ENCODE assay signal across 9 cellular contexts in genomic region chr22:39526736-39527171, GRCh38. TPM values are rescaled to one million over a fixed set of nuclear protein-coding genes. Genes with fewer than 3 reads are reported as not detected.
A peak's percentile ranks its signal among the peaks of the same experiment; 100 is the strongest.
DNase-seq lines count a peak whose midpoint lies in the region; ATAC-seq and TF ChIP-seq lines count a peak whose summit lies in the region.
"Had no signal": no experiment of that assay in that cellular context is flagged by ENCODE, and none has a peak within 500 bp of the region (broad histone marks: within the 10 kb centered on the region; RNA-seq: fewer than 3 reads in every experiment).

No MANE protein-coding gene starts in this region.

- no TSS peak for BruUV-seq in Caco-2 (replicated peaks; lab: Mats Ljungman, UMichigan)

- 55 to 77% methylated on average over 2 to 4 of the region's 4 CpGs for WGBS in testis, 2 donors

- H3K27ac ChIP-seq in testis, result no peak overlapping the region

- H3K27me3 ChIP-seq in Caco-2 (replicated peaks; ENCODE audit: control insufficient read depth, insufficient read depth, low read length), result no peaks in the 10 kb centered on the region
- H3K27me3 ChIP-seq in testis, result no peaks in the 10 kb centered on the region

- peaks cover 99% of the 10 kb centered on the region for H3K36me3 Mint-ChIP-seq in Caco-2 (ENCODE audit: insufficient read depth, unreplicated experiment)
- peaks cover 53% of the 10 kb centered on the region for H3K36me3 Mint-ChIP-seq in activated CD8-positive, alpha-beta memory T cell treated with anti-CD3 and anti-CD28 coated beads, Interleukin-2, amount 10 ng/mL, durations not matched to agents 7 days and 5 days
- peaks cover 32% of the 10 kb centered on the region for H3K36me3 Mint-ChIP-seq in natural killer cell treated with Interleukin-12 subunit alpha and Interleukin-12 subunit beta and Interleukin-15 and Interleukin-18, amount 100 ng/mL, for 72 hours

- intact Hi-C loops in Caco-2 (cut with micrococcal nuclease; ENCODE audit: unreplicated experiment) (loop anchor here (5.0 to 10.0 kb wide), 2 partner anchors 182 to 209 kb away; partner anchors contain the start of genes RPL3 and SYNGR1), testis (cut with DNase I; ENCODE audit: low total_unique reads) (loop anchor here (10.0 kb wide), 2 partner anchors 212 to 352 kb away; partner anchors contain the start of gene RPL3)

- CTCF ChIA-PET in Caco-2 (lab: Charles Lee), result interaction anchor here (0.6 kb wide), 1 partner anchor 45 kb away, joined by 4 read pairs; no protein-coding TSS in a partner anchor
- CTCF ChIA-PET in activated CD8-positive, alpha-beta memory T cell treated with anti-CD3 and anti-CD28 coated beads, Interleukin-2, amount 10 ng/mL, durations not matched to agents 7 days and 5 days (lab: Charles Lee), result interaction anchor here (0.9 to 11.2 kb wide), 6 partner anchors 8 to 210 kb away, joined by 3 to 251 read pairs (median 4); no protein-coding TSS in a partner anchor

- no peak for TF ChIP-seq CTCF in Caco-2 (IDR thresholded peaks at IDR 0.05; ENCODE audit: insufficient read depth in 1 of 2, low read depth in 1 of 2, low read length in 1 of 2, severe bottlenecking in 1 of 2, unreplicated experiment in 1 of 2)
- TF ChIP-seq CTCF in testis (IDR thresholded peaks at IDR 0.05), result no peak

- H3K9me3 ChIP-seq in Caco-2 (no peaks in the 10 kb centered on the region), testis (no peaks in the 10 kb centered on the region)

- peak overlapping the region; percentile 26 for H3K4me3 Mint-ChIP-seq in Caco-2 (ENCODE audit: unreplicated experiment)
- no peak overlapping the region for H3K4me3 Mint-ChIP-seq in activated CD8-positive, alpha-beta memory T cell treated with anti-CD3 and anti-CD28 coated beads, Interleukin-2, amount 10 ng/mL, durations not matched to agents 7 days and 5 days
- peak overlapping the region; percentile 20 for H3K4me3 Mint-ChIP-seq in natural killer cell treated with Interleukin-12 subunit alpha and Interleukin-12 subunit beta and Interleukin-15 and Interleukin-18, amount 100 ng/mL, for 72 hours

- H3K4me1 ChIP-seq in Caco-2 (peaks cover 46% of the 10 kb centered on the region), testis (peaks cover 72% of the 10 kb centered on the region)

- TF ChIP-seq POLR2A in testis (IDR thresholded peaks at IDR 0.05), result no peak

- no peaks in the 10 kb centered on the region for H3K9me3 Mint-ChIP-seq in Caco-2 (ENCODE audit: unreplicated experiment)
- no peaks in the 10 kb centered on the region for H3K9me3 Mint-ChIP-seq in activated CD8-positive, alpha-beta memory T cell treated with anti-CD3 and anti-CD28 coated beads, Interleukin-2, amount 10 ng/mL, durations not matched to agents 7 days and 5 days (ENCODE audit: low read depth)
- H3K9me3 Mint-ChIP-seq in natural killer cell treated with Interleukin-12 subunit alpha and Interleukin-12 subunit beta and Interleukin-15 and Interleukin-18, amount 100 ng/mL, for 72 hours, result no peaks in the 10 kb centered on the region

- peak; percentile 3 for ATAC-seq in activated CD8-positive, alpha-beta memory T cell treated with anti-CD3 and anti-CD28 coated beads, Interleukin-2, amount 10 ng/mL, durations not matched to agents 7 days and 5 days
- ATAC-seq in natural killer cell treated with Interleukin-12 subunit alpha and Interleukin-12 subunit beta and Interleukin-15 and Interleukin-18, amount 100 ng/mL, for 72 hours, result peak in 1 of 2 donors; percentile 16
- ATAC-seq in GM21576 (IDR thresholded peaks at IDR 0.05; ENCODE audit: unreplicated experiment) (no peak), HG03025 (IDR thresholded peaks at IDR 0.05; ENCODE audit: low FRiP score, unreplicated experiment) (no peak)

- no peak overlapping the region for H3K4me3 ChIP-seq in Caco-2 (ENCODE audit: low read depth, low read length)
- no peak overlapping the region for H3K4me3 ChIP-seq in Jurkat, Clone E6-1 (ENCODE audit: low read length)
- no peak overlapping the region for H3K4me3 ChIP-seq in testis

- H3K4me1 Mint-ChIP-seq in Caco-2 (ENCODE audit: low read depth, unreplicated experiment), result peaks cover 55% of the 10 kb centered on the region
- peaks cover 87% of the 10 kb centered on the region for H3K4me1 Mint-ChIP-seq in activated CD8-positive, alpha-beta memory T cell treated with anti-CD3 and anti-CD28 coated beads, Interleukin-2, amount 10 ng/mL, durations not matched to agents 7 days and 5 days
- H3K4me1 Mint-ChIP-seq in natural killer cell treated with Interleukin-12 subunit alpha and Interleukin-12 subunit beta and Interleukin-15 and Interleukin-18, amount 100 ng/mL, for 72 hours (ENCODE audit: low read depth in 2 of 2), result peaks cover 75 to 86% of the 10 kb centered on the region in 2 donors

- H3K36me3 ChIP-seq in Caco-2 (ENCODE audit: control insufficient read depth, insufficient read depth, low read length), result peaks cover 11% of the 10 kb centered on the region
- H3K36me3 ChIP-seq in testis (ENCODE audit: low read depth, missing control alignments), result no peaks in the 10 kb centered on the region

- no peaks in the 10 kb centered on the region for H3K27me3 Mint-ChIP-seq in Caco-2 (ENCODE audit: insufficient read depth, unreplicated experiment)
- H3K27me3 Mint-ChIP-seq in activated CD8-positive, alpha-beta memory T cell treated with anti-CD3 and anti-CD28 coated beads, Interleukin-2, amount 10 ng/mL, durations not matched to agents 7 days and 5 days, result no peaks in the 10 kb centered on the region
- H3K27me3 Mint-ChIP-seq in natural killer cell treated with Interleukin-12 subunit alpha and Interleukin-12 subunit beta and Interleukin-15 and Interleukin-18, amount 100 ng/mL, for 72 hours, result no peaks in the 10 kb centered on the region

- POLR2A ChIA-PET in Caco-2 (lab: Charles Lee), result no interaction called here

- DNase-seq in Caco-2 (peak in 1 of 2 experiments; percentile 23), DMS79 treated with DMSO at 0.1 percent for 48 hours (lab: John Stamatoyannopoulos, UW) (no peak), testis (no peak)
- peak; percentile 53 for DNase-seq in Jurkat, Clone E6-1 (ENCODE audit: low read depth, low spot score)
- DNase-seq in activated CD8-positive, alpha-beta memory T cell treated with anti-CD3 and anti-CD28 coated beads, Interleukin-2, amount 10 ng/mL, durations not matched to agents 7 days and 5 days, result no peak
- no peak for DNase-seq in natural killer cell treated with Interleukin-12 subunit alpha and Interleukin-12 subunit beta and Interleukin-15 and Interleukin-18, amount 100 ng/mL, for 72 hours (ENCODE audit: low spot score)

- peak overlapping the region; percentile 77 for H3K27ac Mint-ChIP-seq in Caco-2 (ENCODE audit: unreplicated experiment)
- peak overlapping the region; percentile 86 for H3K27ac Mint-ChIP-seq in activated CD8-positive, alpha-beta memory T cell treated with anti-CD3 and anti-CD28 coated beads, Interleukin-2, amount 10 ng/mL, durations not matched to agents 7 days and 5 days
- H3K27ac Mint-ChIP-seq in natural killer cell treated with Interleukin-12 subunit alpha and Interleukin-12 subunit beta and Interleukin-15 and Interleukin-18, amount 100 ng/mL, for 72 hours, result peak overlapping the region; percentile 36 to 75

RNA-seq across cellular contexts. Expression of gene RPS19BP1, which starts 5.8 kb away (rescaled TPM):
- total RNA-seq in Caco-2 (2022), result 85.8 and 88.0 TPM in 2 replicates
- 95.4 TPM for polyA plus RNA-seq in Jurkat, Clone E6-1 (2012; ENCODE audit: insufficient read depth, insufficient read length)
- 10 to 100 TPM; 64.8 to 81.6 TPM for total RNA-seq in activated CD8-positive, alpha-beta memory T cell treated with anti-CD3 and anti-CD28 coated beads, Interleukin-2, amount 10 ng/mL, durations not matched to agents 7 days and 5 days
- total RNA-seq in natural killer cell treated with Interleukin-12 subunit alpha and Interleukin-12 subunit beta and Interleukin-15 and Interleukin-18, amount 100 ng/mL, for 72 hours, result 100 to 1,000 TPM in 1 of 2 donors, 10 to 100 TPM in 1; 84.1 to 122 TPM
- 100 to 1,000 TPM; 156 to 158 TPM for total RNA-seq in testis
- 97.7 TPM for polyA plus RNA-seq in testis (ENCODE audit: insufficient read depth, low read depth, low replicate concordance)

RNA-seq across cellular contexts. Expression of gene ATF4, which starts 6.4 kb away (rescaled TPM):
- 610 and 647 TPM in 2 replicates for total RNA-seq in Caco-2 (2022)
- 612 TPM for polyA plus RNA-seq in Jurkat, Clone E6-1 (2012; ENCODE audit: insufficient read depth, insufficient read length)
- 100 to 1,000 TPM; 365 to 501 TPM for total RNA-seq in activated CD8-positive, alpha-beta memory T cell treated with anti-CD3 and anti-CD28 coated beads, Interleukin-2, amount 10 ng/mL, durations not matched to agents 7 days and 5 days
- total RNA-seq in natural killer cell treated with Interleukin-12 subunit alpha and Interleukin-12 subunit beta and Interleukin-15 and Interleukin-18, amount 100 ng/mL, for 72 hours, result 100 to 1,000 TPM; 463 to 472 TPM
- total RNA-seq in testis, result 100 to 1,000 TPM; 192 to 228 TPM
- polyA plus RNA-seq in testis (ENCODE audit: insufficient read depth, low read depth, low replicate concordance), result 227 TPM

RNA-seq across cellular contexts. Expression of gene MIEF1, which starts 24.7 kb away (rescaled TPM):
- total RNA-seq in Caco-2 (2022) (47.4 and 49.4 TPM in 2 replicates), testis (100 to 1,000 TPM in 1 of 2 donors, 10 to 100 TPM in 1; 60.6 to 120 TPM)
- 23.0 TPM for polyA plus RNA-seq in Jurkat, Clone E6-1 (2012; ENCODE audit: insufficient read depth, insufficient read length)
- 10 to 100 TPM; 40.6 to 45.7 TPM for total RNA-seq in activated CD8-positive, alpha-beta memory T cell treated with anti-CD3 and anti-CD28 coated beads, Interleukin-2, amount 10 ng/mL, durations not matched to agents 7 days and 5 days
- 10 to 100 TPM; 49.6 to 71.2 TPM for total RNA-seq in natural killer cell treated with Interleukin-12 subunit alpha and Interleukin-12 subunit beta and Interleukin-15 and Interleukin-18, amount 100 ng/mL, for 72 hours
- polyA plus RNA-seq in testis (ENCODE audit: insufficient read depth, low read depth, low replicate concordance), result 78.2 TPM

RNA-seq across cellular contexts. Expression of gene CACNA1I, which starts 43.8 kb away (rescaled TPM):
- total RNA-seq in Caco-2 (2022) (not detected in 2 replicates), testis (1 to 10 TPM; 1.7 to 2.0 TPM)
- polyA plus RNA-seq in Jurkat, Clone E6-1 (2012; ENCODE audit: insufficient read depth, insufficient read length), result 0.10 TPM
- 1 to 10 TPM in 1 of 2 experiments, under 1 TPM in 1; 0.30 to 1.8 TPM for total RNA-seq in activated CD8-positive, alpha-beta memory T cell treated with anti-CD3 and anti-CD28 coated beads, Interleukin-2, amount 10 ng/mL, durations not matched to agents 7 days and 5 days
- under 1 TPM in 1 of 2 donors, not detected in 1; 0.17 TPM for total RNA-seq in natural killer cell treated with Interleukin-12 subunit alpha and Interleukin-12 subunit beta and Interleukin-15 and Interleukin-18, amount 100 ng/mL, for 72 hours
- polyA plus RNA-seq in testis (ENCODE audit: insufficient read depth, low read depth, low replicate concordance), result 1.3 TPM
- total RNA-seq: skeletal muscle tissue had no signal
